ENCODE assay signal across 8 cellular contexts in genomic region chr1:3900150-3900968, GRCh38. TPM values are rescaled to one million over a fixed set of nuclear protein-coding genes. Genes with fewer than 3 reads are reported as not detected.
DNase-seq lines count a peak whose midpoint lies in the region; ATAC-seq and TF ChIP-seq lines count a peak whose summit lies in the region.

TSS of gene C1orf174 (minus strand) at chr1:3900272. CDS start at chr1:3900186, 86 bp downstream.

- TSS peak; percentile 81 for BruUV-seq in Panc1 (replicated peaks; lab: Mats Ljungman, UMichigan)

- H3K36me3 Mint-ChIP-seq in IgD-negative memory B cell, result peaks cover 7% of the 10 kb centered on the region
- peaks cover 15% of the 10 kb centered on the region for H3K36me3 Mint-ChIP-seq in activated T-cell treated with anti-CD3 and anti-CD28 coated beads, Interleukin-2, amount 50 U/mL, for 4 hours (ENCODE audit: insufficient read depth)

- CTCF ChIA-PET in Panc1 (lab: Charles Lee), result interaction anchor here (0.6 kb wide), 1 partner anchor 69 kb away, joined by 4 read pairs; no protein-coding TSS in a partner anchor

- peak within 1 kb of the TSS; percentile 92 to 99 (median 96) for H3K4me3 Mint-ChIP-seq in IgD-negative memory B cell
- H3K4me3 Mint-ChIP-seq in activated T-cell treated with anti-CD3 and anti-CD28 coated beads, Interleukin-2, amount 50 U/mL, for 4 hours, result peak within 1 kb of the TSS; percentile 89

- H3K9me3 ChIP-seq in Panc1 (ENCODE audit: control insufficient read depth, insufficient read depth, low read depth, low read length) (no peaks in the 10 kb centered on the region; the same call in 1 of the 2 replicates), esophagus (ENCODE audit: control insufficient read depth in 2 of 2, insufficient read depth in 1 of 2, low read depth in 1 of 2, low read length in 1 of 2) (no peaks in the 10 kb centered on the region), mucosa of stomach (ENCODE audit: control insufficient read depth, low read length) (no peaks in the 10 kb centered on the region)

- no peaks in the 10 kb centered on the region for H3K27me3 Mint-ChIP-seq in IgD-negative memory B cell
- no peaks in the 10 kb centered on the region for H3K27me3 Mint-ChIP-seq in activated T-cell treated with anti-CD3 and anti-CD28 coated beads, Interleukin-2, amount 50 U/mL, for 4 hours (ENCODE audit: low read depth)

- 0% methylated on average over 42 to 58 of the region's 58 CpGs for WGBS in esophagus, 2 donors

- DNase-seq in DMS 273 treated with DMSO at 0.1 percent for 48 hours (lab: John Stamatoyannopoulos, UW) (peak; percentile 96), Panc1 (ENCODE audit: low read depth, low spot score) (peak; percentile 91)
- peak; percentile 92 for DNase-seq in activated T-cell treated with anti-CD3 and anti-CD28 coated beads, Interleukin-2, amount 50 U/mL, for 4 hours
- DNase-seq in stimulated activated CD8-positive, alpha-beta memory T cell treated with anti-CD3 and anti-CD28 coated beads, Interleukin-7, amount 100 ng/mL, for 1 hour (ENCODE audit: low read depth in 2 of 2), result peak; percentile 79 to 82

- TF ChIP-seq CTCF in Panc1 (IDR thresholded peaks at IDR 0.05), result no peak

- H3K4me3 ChIP-seq in Panc1 (ENCODE audit: low read depth in 2 of 2, low read length in 2 of 2) (peak within 1 kb of the TSS; percentile 87 to 96), esophagus (ENCODE audit: low read depth in 1 of 2, low read length in 2 of 2) (peak within 1 kb of the TSS; percentile 81 to 85), mucosa of stomach (ENCODE audit: low read length) (peak within 1 kb of the TSS; percentile 94)

- H3K27me3 ChIP-seq in Panc1 (ENCODE audit: control insufficient read depth, insufficient read depth, low read length), result no peaks in the 10 kb centered on the region
- H3K27me3 ChIP-seq in esophagus (ENCODE audit: control insufficient read depth in 1 of 2, insufficient read depth in 2 of 2, low read length in 2 of 2), result no peaks in the 10 kb centered on the region
- H3K27me3 ChIP-seq in mucosa of stomach (ENCODE audit: control insufficient read depth, insufficient read depth, low read length), result no peaks in the 10 kb centered on the region

- POLR2A ChIA-PET in Panc1 (lab: Charles Lee), result interaction anchor here (0.8 kb wide), 1 partner anchor 97 kb away, joined by 15 read pairs; no protein-coding TSS in a partner anchor

- peak within 1 kb of the TSS; percentile 94 to 99 (median 97) for H3K27ac Mint-ChIP-seq in IgD-negative memory B cell

- ATAC-seq in GM21529 (IDR thresholded peaks at IDR 0.05; ENCODE audit: unreplicated experiment), result peak; percentile 71
- peak; percentile 89 for ATAC-seq in Panc1
- peak; percentile 82 to 85 for ATAC-seq in activated T-cell treated with anti-CD3 and anti-CD28 coated beads, Interleukin-2, amount 50 U/mL, for 4 hours

- H3K4me1 ChIP-seq in Panc1 (ENCODE audit: control insufficient read depth, insufficient read depth, low read length) (no peaks in the 10 kb centered on the region), esophagus (ENCODE audit: control insufficient read depth in 2 of 2, insufficient read depth in 2 of 2, low read length in 1 of 2) (peaks cover 0 to 5% of the 10 kb centered on the region in 2 donors), mucosa of stomach (ENCODE audit: control insufficient read depth, insufficient read depth, low read length) (peaks cover 14% of the 10 kb centered on the region)

- H3K27ac ChIP-seq in Panc1 (ENCODE audit: low read length) (peak within 1 kb of the TSS; percentile 94), esophagus (ENCODE audit: low read depth in 2 of 2, low read length in 1 of 2) (peak within 1 kb of the TSS; percentile 96 to 98)

- peaks cover 2 to 6% (median 5%) of the 10 kb centered on the region in 3 donors for H3K9me3 Mint-ChIP-seq in IgD-negative memory B cell
- H3K9me3 Mint-ChIP-seq in activated T-cell treated with anti-CD3 and anti-CD28 coated beads, Interleukin-2, amount 50 U/mL, for 4 hours, result peaks cover 16% of the 10 kb centered on the region

- H3K4me1 Mint-ChIP-seq in IgD-negative memory B cell, result peaks cover 10 to 12% (median 11%) of the 10 kb centered on the region in 3 donors
- peaks cover 46% of the 10 kb centered on the region for H3K4me1 Mint-ChIP-seq in activated T-cell treated with anti-CD3 and anti-CD28 coated beads, Interleukin-2, amount 50 U/mL, for 4 hours (ENCODE audit: low read depth)

- in situ Hi-C loops in Panc1 (cut with HindIII; ENCODE audit: low pct_unique_long_range_greater_than_20kb, low sequenced_read_pairs), result no loop called here

- H3K36me3 ChIP-seq in Panc1 (ENCODE audit: control insufficient read depth, insufficient read depth, low read length), result no peaks in the 10 kb centered on the region; the same call in 1 of the 2 replicates
- H3K36me3 ChIP-seq in esophagus (ENCODE audit: control insufficient read depth in 2 of 2, insufficient read depth in 2 of 2, low read length in 1 of 2), result peaks cover 0 to 4% of the 10 kb centered on the region in 2 donors
- H3K36me3 ChIP-seq in mucosa of stomach (ENCODE audit: control insufficient read depth, insufficient read depth, low read length), result no peaks in the 10 kb centered on the region

- peak within 1 kb of the TSS; percentile 88 for H3K9ac ChIP-seq in mucosa of stomach (ENCODE audit: low read length)

- intact Hi-C loops in Panc1 (cut with micrococcal nuclease; ENCODE audit: unreplicated experiment), result loop anchor here (1.0 kb wide), 1 partner anchor 43 kb away; the partner anchor contains the start of genes CEP104 and DFFB

RNA-seq across cellular contexts. Expression of gene C1orf174, which starts in this region (rescaled TPM):
- polyA plus RNA-seq in IgD-negative memory B cell, result 29.4 TPM
- total RNA-seq in Panc1 (2021; ENCODE audit: unreplicated experiment), result 41.2 TPM
- 25.0 TPM for polyA plus RNA-seq in Panc1 (2012; ENCODE audit: insufficient read length)
- total RNA-seq in activated T-cell treated with anti-CD3 and anti-CD28 coated beads, Interleukin-2, amount 50 U/mL, for 4 hours, result 10 to 100 TPM; 55.0 to 61.8 (median 60.5) TPM
- 10 to 100 TPM; 10.7 to 11.6 TPM for polyA plus RNA-seq in esophagus

Comparison
In these comparisons a context has a peak if more than half of its experiments do, and no peak if none do; other contexts are left out.
1. Peak in every context shown above with its lines: DNase-seq, ATAC-seq, H3K4me3 ChIP-seq and H3K27ac ChIP-seq.